1 cellular context compared by ENCODE assay signal in the genomic region with DNA sequence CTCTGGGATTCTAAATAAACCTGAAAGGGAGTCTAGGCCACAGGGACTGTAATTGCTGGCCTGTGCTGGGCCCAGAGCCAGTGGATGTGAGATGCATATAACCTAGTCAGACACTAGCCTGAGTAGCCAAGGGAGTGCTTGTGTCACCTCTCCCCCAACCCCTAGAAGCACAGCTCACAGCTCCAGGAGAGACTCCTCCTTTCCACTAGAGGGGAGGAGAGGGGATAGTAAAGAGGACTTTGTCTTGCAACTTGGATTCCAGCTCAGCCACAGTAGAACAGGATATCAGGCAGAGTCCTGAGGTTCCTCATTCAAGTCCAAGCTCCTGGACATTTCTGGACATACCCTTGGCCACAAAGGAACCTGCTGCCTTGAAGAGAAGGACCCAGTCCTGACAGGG.
TF ChIP-seq lines count a peak whose summit lies in the region.

No MANE protein-coding gene starts in this region.

TF ChIP-seq in GM23338, 12 proteins besides CTCF, POLR2A, EP300 and RAD21 (continued from another document):
- TF ChIP-seq, protein P1, sequence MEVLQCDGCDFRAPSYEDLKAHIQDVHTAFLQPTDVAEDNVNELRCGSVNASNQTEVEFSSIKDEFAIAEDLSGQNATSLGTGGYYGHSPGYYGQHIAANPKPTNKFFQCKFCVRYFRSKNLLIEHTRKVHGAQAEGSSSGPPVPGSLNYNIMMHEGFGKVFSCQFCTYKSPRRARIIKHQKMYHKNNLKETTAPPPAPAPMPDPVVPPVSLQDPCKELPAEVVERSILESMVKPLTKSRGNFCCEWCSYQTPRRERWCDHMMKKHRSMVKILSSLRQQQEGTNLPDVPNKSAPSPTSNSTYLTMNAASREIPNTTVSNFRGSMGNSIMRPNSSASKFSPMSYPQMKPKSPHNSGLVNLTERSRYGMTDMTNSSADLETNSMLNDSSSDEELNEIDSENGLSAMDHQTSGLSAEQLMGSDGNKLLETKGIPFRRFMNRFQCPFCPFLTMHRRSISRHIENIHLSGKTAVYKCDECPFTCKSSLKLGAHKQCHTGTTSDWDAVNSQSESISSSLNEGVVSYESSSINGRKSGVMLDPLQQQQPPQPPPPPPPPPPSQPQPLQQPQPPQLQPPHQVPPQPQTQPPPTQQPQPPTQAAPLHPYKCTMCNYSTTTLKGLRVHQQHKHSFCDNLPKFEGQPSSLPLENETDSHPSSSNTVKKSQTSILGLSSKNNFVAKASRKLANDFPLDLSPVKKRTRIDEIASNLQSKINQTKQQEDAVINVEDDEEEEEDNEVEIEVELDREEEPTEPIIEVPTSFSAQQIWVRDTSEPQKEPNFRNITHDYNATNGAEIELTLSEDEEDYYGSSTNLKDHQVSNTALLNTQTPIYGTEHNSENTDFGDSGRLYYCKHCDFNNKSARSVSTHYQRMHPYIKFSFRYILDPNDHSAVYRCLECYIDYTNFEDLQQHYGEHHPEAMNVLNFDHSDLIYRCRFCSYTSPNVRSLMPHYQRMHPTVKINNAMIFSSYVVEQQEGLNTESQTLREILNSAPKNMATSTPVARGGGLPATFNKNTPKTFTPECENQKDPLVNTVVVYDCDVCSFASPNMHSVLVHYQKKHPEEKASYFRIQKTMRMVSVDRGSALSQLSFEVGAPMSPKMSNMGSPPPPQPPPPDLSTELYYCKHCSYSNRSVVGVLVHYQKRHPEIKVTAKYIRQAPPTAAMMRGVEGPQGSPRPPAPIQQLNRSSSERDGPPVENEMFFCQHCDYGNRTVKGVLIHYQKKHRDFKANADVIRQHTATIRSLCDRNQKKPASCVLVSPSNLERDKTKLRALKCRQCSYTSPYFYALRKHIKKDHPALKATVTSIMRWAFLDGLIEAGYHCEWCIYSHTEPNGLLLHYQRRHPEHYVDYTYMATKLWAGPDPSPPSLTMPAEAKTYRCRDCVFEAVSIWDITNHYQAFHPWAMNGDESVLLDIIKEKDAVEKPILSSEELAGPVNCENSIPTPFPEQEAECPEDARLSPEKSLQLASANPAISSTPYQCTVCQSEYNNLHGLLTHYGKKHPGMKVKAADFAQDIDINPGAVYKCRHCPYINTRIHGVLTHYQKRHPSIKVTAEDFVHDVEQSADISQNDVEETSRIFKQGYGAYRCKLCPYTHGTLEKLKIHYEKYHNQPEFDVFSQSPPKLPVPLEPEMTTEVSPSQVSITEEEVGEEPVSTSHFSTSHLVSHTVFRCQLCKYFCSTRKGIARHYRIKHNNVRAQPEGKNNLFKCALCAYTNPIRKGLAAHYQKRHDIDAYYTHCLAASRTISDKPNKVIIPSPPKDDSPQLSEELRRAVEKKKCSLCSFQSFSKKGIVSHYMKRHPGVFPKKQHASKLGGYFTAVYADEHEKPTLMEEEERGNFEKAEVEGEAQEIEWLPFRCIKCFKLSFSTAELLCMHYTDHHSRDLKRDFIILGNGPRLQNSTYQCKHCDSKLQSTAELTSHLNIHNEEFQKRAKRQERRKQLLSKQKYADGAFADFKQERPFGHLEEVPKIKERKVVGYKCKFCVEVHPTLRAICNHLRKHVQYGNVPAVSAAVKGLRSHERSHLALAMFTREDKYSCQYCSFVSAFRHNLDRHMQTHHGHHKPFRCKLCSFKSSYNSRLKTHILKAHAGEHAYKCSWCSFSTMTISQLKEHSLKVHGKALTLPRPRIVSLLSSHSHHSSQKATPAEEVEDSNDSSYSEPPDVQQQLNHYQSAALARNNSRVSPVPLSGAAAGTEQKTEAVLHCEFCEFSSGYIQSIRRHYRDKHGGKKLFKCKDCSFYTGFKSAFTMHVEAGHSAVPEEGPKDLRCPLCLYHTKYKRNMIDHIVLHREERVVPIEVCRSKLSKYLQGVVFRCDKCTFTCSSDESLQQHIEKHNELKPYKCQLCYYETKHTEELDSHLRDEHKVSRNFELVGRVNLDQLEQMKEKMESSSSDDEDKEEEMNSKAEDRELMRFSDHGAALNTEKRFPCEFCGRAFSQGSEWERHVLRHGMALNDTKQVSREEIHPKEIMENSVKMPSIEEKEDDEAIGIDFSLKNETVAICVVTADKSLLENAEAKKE (CRISPR knock-in tag; IDR thresholded peaks at IDR 0.05): no peak
- TF ChIP-seq EZH2phosphoT487 (IDR thresholded peaks at IDR 0.05; ENCODE audit: unreplicated experiment) (no peak), NANOG (IDR thresholded peaks at IDR 0.05; ENCODE audit: borderline replicate concordance) (no peak), CREB1 (CRISPR knock-in tag; IDR thresholded peaks at IDR 0.05; ENCODE audit: low read depth) (no peak), STAT1 (IDR thresholded peaks at IDR 0.05; ENCODE audit: unreplicated experiment) (no peak), POLR2AphosphoS5 (IDR thresholded peaks at IDR 0.05; ENCODE audit: low read depth) (no peak), JUNB (IDR thresholded peaks at IDR 0.05; ENCODE audit: unreplicated experiment) (no peak)
